Comparison of ENCODE assay signal across 1 cellular context in genomic region chr5:56658972-56659371, GRCh38.
TF ChIP-seq lines count a peak whose summit lies in the region.

No MANE protein-coding gene starts in this region.

TF ChIP-seq in HCT116, 20 proteins besides CTCF, POLR2A, EP300 and RAD21:
- TF ChIP-seq ZNF274 (IDR thresholded peaks at IDR 0.05; ENCODE audit: low read depth, low read length) (no peak), POLR2AphosphoS5 (IDR thresholded peaks at IDR 0.05; ENCODE audit: low read depth, low read length) (no peak), ELF1 (IDR thresholded peaks at IDR 0.05; ENCODE audit: borderline replicate concordance, low read depth) (no peak)
